In genomic region chr6:13523826-13524622, GRCh38 we compare ENCODE assay signal across 1 cellular context.
TF ChIP-seq lines count a peak whose summit lies in the region.

No MANE protein-coding gene starts in this region.

TF ChIP-seq in K562, 482 proteins besides CTCF, POLR2A, EP300 and RAD21:
- TF ChIP-seq ZNF263 (CRISPR knock-in tag; IDR thresholded peaks at IDR 0.05; ENCODE audit: borderline replicate concordance) = 0 out of 2 replicates have a peak, but pooled peaks have one; percentile 28
- no peak for TF ChIP-seq ZFP30 (CRISPR knock-in tag; IDR thresholded peaks at IDR 0.05; ENCODE audit: borderline replicate concordance)
- peak; percentile 46; the same call in 1 of the 2 replicates for TF ChIP-seq PKNOX1 (IDR thresholded peaks at IDR 0.05)
